In genomic region chrX:68432648-68433047, GRCh38 we compare ENCODE assay signal across 9 cellular contexts. TPM values are rescaled to one million over a fixed set of nuclear protein-coding genes. Genes with fewer than 3 reads are reported as not detected.
A peak's percentile ranks its signal among the peaks of the same experiment; 100 is the strongest.
DNase-seq lines count a peak whose midpoint lies in the region; ATAC-seq, FAIRE-seq and TF ChIP-seq lines count a peak whose summit lies in the region.
"Had no signal": no experiment of that assay in that cellular context is flagged by ENCODE, and none has a peak within 500 bp of the region (broad histone marks: within the 10 kb centered on the region; RNA-seq: fewer than 3 reads in every experiment).

No MANE protein-coding gene starts in this region.

- H3K9me3 ChIP-seq in right lobe of liver (no peaks in the 10 kb centered on the region), transverse colon (no peaks in the 10 kb centered on the region)

- H3K4me3 ChIP-seq in bronchial epithelial cell (ENCODE audit: low read depth, low read length) (peak overlapping the region; percentile 53), right lobe of liver (peak overlapping the region; percentile 47 to 58 (median 52)), transverse colon (peak overlapping the region; percentile 42 to 67 (median 52))

- H3K27ac ChIP-seq in right lobe of liver: no peak overlapping the region
- peak overlapping the region; percentile 82 to 92 (median 89) for H3K27ac ChIP-seq in transverse colon

- H3K27me3 ChIP-seq in bronchial epithelial cell (ENCODE audit: control insufficient read depth, insufficient read depth, low read length): no peaks in the 10 kb centered on the region
- no peaks in the 10 kb centered on the region for H3K27me3 ChIP-seq in right lobe of liver
- no peaks in the 10 kb centered on the region for H3K27me3 ChIP-seq in transverse colon

- in situ Hi-C loops in transverse colon (cut with MboI; ENCODE audit: low pct_ligation_motif_present in 1 of 4, low pct_unique_long_range_greater_than_20kb in 1 of 4, low sequenced_read_pairs in 3 of 4): no loop called here

- TF ChIP-seq EP300 in transverse colon (IDR thresholded peaks at IDR 0.05; ENCODE audit: low read depth): no peak

- TF ChIP-seq POLR2A in right lobe of liver (IDR thresholded peaks at IDR 0.05) (no peak), transverse colon (IDR thresholded peaks at IDR 0.05) (no peak)

- TF ChIP-seq CTCF in bronchial epithelial cell (IDR thresholded peaks at IDR 0.05; ENCODE audit: insufficient read depth, low read length, severe bottlenecking) (peak; percentile 2), right lobe of liver (IDR thresholded peaks at IDR 0.05) (no peak), transverse colon (IDR thresholded peaks at IDR 0.05) (no peak)

- peaks cover 42% of the 10 kb centered on the region for H3K27me3 Mint-ChIP-seq in activated CD4-positive, alpha-beta T cell treated with anti-CD3 and anti-CD28 coated beads, Interleukin-2, amount 10 ng/mL, durations not matched to agents 24 days and 14 days

- no peak for FAIRE-seq in bronchial epithelial cell (lab: Jason Lieb, UNC)
- FAIRE-seq: G401.6 had no signal

- intact Hi-C loops in activated CD4-positive, alpha-beta T cell treated with anti-CD3 and anti-CD28 coated beads, Interleukin-2, amount 10 ng/mL, durations not matched to agents 24 days and 14 days (cut with micrococcal nuclease): no loop called here
- intact Hi-C loops in right lobe of liver (cut with DNase I): no loop called here
- intact Hi-C loops in transverse colon (cut with DNase I; ENCODE audit: low total_unique reads): no loop called here

- no peaks in the 10 kb centered on the region for H3K36me3 Mint-ChIP-seq in activated CD4-positive, alpha-beta T cell treated with anti-CD3 and anti-CD28 coated beads, Interleukin-2, amount 10 ng/mL, durations not matched to agents 24 days and 14 days (ENCODE audit: low read depth)

- peaks cover 3% of the 10 kb centered on the region for H3K4me1 Mint-ChIP-seq in activated CD4-positive, alpha-beta T cell treated with anti-CD3 and anti-CD28 coated beads, Interleukin-2, amount 10 ng/mL, durations not matched to agents 24 days and 14 days

- H3K4me1 ChIP-seq in right lobe of liver (no peaks in the 10 kb centered on the region), transverse colon (peaks cover 0 to 18% (median 2%) of the 10 kb centered on the region in 4 donors)

- H3K36me3 ChIP-seq in bronchial epithelial cell (ENCODE audit: control insufficient read depth, insufficient read depth, low read length) (no peaks in the 10 kb centered on the region), right lobe of liver (no peaks in the 10 kb centered on the region), transverse colon (no peaks in the 10 kb centered on the region)

- no peak for DNase-seq in activated CD4-positive, alpha-beta T cell treated with anti-CD3 and anti-CD28 coated beads, Interleukin-2, amount 10 ng/mL, durations not matched to agents 24 days and 14 days
- DNase-seq in activated CD4-positive, alpha-beta T cell treated with anti-CD3 and anti-CD28 coated beads, Interleukin-2, amount 50 U/mL, for 4 hours: no peak
- DNase-seq in bronchial epithelial cell (ENCODE audit: low read depth) (no peak), right lobe of liver (no peak), transverse colon (no peak), NOMO-1 treated with DMSO at 0.1 percent for 48 hours (lab: John Stamatoyannopoulos, UW; ENCODE audit: unreplicated experiment) (no peak)
- no peak for DNase-seq in activated CD4-positive, alpha-beta T cell treated with anti-CD3 and anti-CD28 coated beads for 4 hours
- no peak for DNase-seq in activated CD4-positive, CD25-positive, alpha-beta regulatory T cell treated with anti-CD3 and anti-CD28 coated beads, Interleukin-2, amount 50 U/mL, for 72 hours

- H3K9me3 Mint-ChIP-seq in activated CD4-positive, alpha-beta T cell treated with anti-CD3 and anti-CD28 coated beads, Interleukin-2, amount 10 ng/mL, durations not matched to agents 24 days and 14 days: no peaks in the 10 kb centered on the region

- no peak overlapping the region for H3K27ac Mint-ChIP-seq in activated CD4-positive, alpha-beta T cell treated with anti-CD3 and anti-CD28 coated beads, Interleukin-2, amount 10 ng/mL, durations not matched to agents 24 days and 14 days

- WGBS in right lobe of liver (ENCODE audit: insufficient coverage, low coverage, low lambda C conversion rate, missing lambda C conversion rate): 49% methylated on average over 12 of the region's 12 CpGs
- 47% methylated on average over 12 of the region's 12 CpGs; no CpG with 5 or more reads in 1 of the 2 donors for WGBS in transverse colon (ENCODE audit: low coverage in 1 of 2), 2 donors

- no peak for ATAC-seq in right lobe of liver

- peak overlapping the region; percentile 73 for H3K4me3 Mint-ChIP-seq in activated CD4-positive, alpha-beta T cell treated with anti-CD3 and anti-CD28 coated beads, Interleukin-2, amount 10 ng/mL, durations not matched to agents 24 days and 14 days

RNA-seq across cellular contexts. Expression of gene OPHN1, which starts 0.6 kb away (rescaled TPM):
- 0.05 and 0.26 TPM in 2 replicates for total RNA-seq in activated CD4-positive, alpha-beta T cell treated with anti-CD3 and anti-CD28 coated beads, Interleukin-2, amount 10 ng/mL, durations not matched to agents 24 days and 14 days
- total RNA-seq in bronchial epithelial cell (3.2 and 4.6 TPM in 2 replicates), right lobe of liver (1 to 10 TPM in 2 of 6 experiments, under 1 TPM in 4; 0.47 to 1.2 (median 0.81) TPM), transverse colon (1 to 10 TPM; 2.8 to 8.7 (median 6.6) TPM)

Comparison
In these comparisons a context has a peak if more than half of its experiments do, and no peak if none do; other contexts are left out.
1. H3K27ac ChIP-seq: peak in transverse colon (4 of 4); none in right lobe of liver (0 of 3).
2. Peak in every context shown above with its lines, with median percentiles within 50 percentile points of each other: H3K4me3 ChIP-seq.